ENCODE assay signal across 31 cellular contexts in genomic region chr6:45872827-45873226, GRCh38.
"Had no signal": no experiment of that assay in that cellular context is flagged by ENCODE, and none has a peak within 500 bp of the region (broad histone marks: within the 10 kb centered on the region; RNA-seq: fewer than 3 reads in every experiment).

No MANE protein-coding gene starts in this region.

- H3K27me3 ChIP-seq: adrenal gland, Peyer's patch had no signal

- ATAC-seq: activated naive CD4-positive, alpha-beta T cell treated with anti-CD3 and anti-CD28 coated beads, Interleukin-2, amount 50 U/mL, for 72 hours; activated T-cell treated with anti-CD3 and anti-CD28 coated beads, Interleukin-2, amount 50 U/mL, for 4 hours; PC-3 had no signal

- DNase-seq: activated B cell treated with CpG ODN at 0.5 μM for 24 hours; activated CD4-positive, alpha-beta memory T cell treated with anti-CD3 and anti-CD28 coated beads for 36 hours; activated CD4-positive, alpha-beta T cell treated with anti-CD3 and anti-CD28 coated beads for 4 hours; activated CD4-positive, alpha-beta T cell treated with anti-CD3 and anti-CD28 coated beads, Interleukin-2, amount 50 U/mL, for 1 hour; activated CD4-positive, CD25-positive, alpha-beta regulatory T cell treated with anti-CD3 and anti-CD28 coated beads, Interleukin-2, amount 50 U/mL, for 72 hours; activated CD8-positive, alpha-beta memory T cell treated with anti-CD3 and anti-CD28 coated beads, Interleukin-2, amount 50 U/mL, for 4 hours; activated gamma-delta T cell treated with Interleukin-2 at 50 U/mL for 16 hours; activated naive CD4-positive, alpha-beta T cell treated with anti-CD3 and anti-CD28 coated beads for 36 hours; activated T-cell treated with anti-CD3 and anti-CD28 coated beads for 4 hours; activated T-cell treated with anti-CD3 and anti-CD28 coated beads, Interleukin-2, amount 50 U/mL, for 4 hours; adrenal gland; MM.1S; MV-4-11; NCI-H1092; NCI-H1436 treated with DMSO at 0.1 percent for 48 hours; NCI-H1694 treated with DMSO at 0.1 percent for 48 hours; NCI-H2029; NCI-H510A; NCI-H526; NCI-H748 treated with DMSO at 0.1 percent for 48 hours; NK-92 treated with Interleukin-12 subunit alpha and Interleukin-12 subunit beta, amount 100 ng/mL, for 24 hours; PC-3; Peyer's patch; RPMI8226; SW 1271; T-helper 1 cell; T-helper 2 cell; T-helper 9 cell had no signal

- H3K27ac ChIP-seq: adrenal gland, KMS-11, VCaP had no signal

- H3K4me3 ChIP-seq: adrenal gland, Peyer's patch had no signal

- H3K36me3 ChIP-seq: adrenal gland, Peyer's patch had no signal

- H3K9me3 ChIP-seq: adrenal gland, Peyer's patch had no signal

- H3K4me1 ChIP-seq: adrenal gland, Peyer's patch had no signal
